ENCODE assay signal across 1 cellular context in genomic region chr11:96943970-96944369, GRCh38.
TF ChIP-seq lines count a peak whose summit lies in the region.

No MANE protein-coding gene starts in this region.

TF ChIP-seq in HepG2, 621 proteins besides CTCF, POLR2A, EP300 and RAD21 (continued from another document):
- TF ChIP-seq HOMEZ (CRISPR knock-in tag; IDR thresholded peaks at IDR 0.05; ENCODE audit: low read depth) (no peak), SATB2 (CRISPR knock-in tag; IDR thresholded peaks at IDR 0.05) (no peak)
